1 cellular context compared by ENCODE assay signal in genomic region chr15:78944202-78944625, GRCh38.
TF ChIP-seq lines count a peak whose summit lies in the region.

No MANE protein-coding gene starts in this region.

TF ChIP-seq in GM12878, 131 proteins besides CTCF, POLR2A, EP300 and RAD21:
- TF ChIP-seq, protein P1, sequence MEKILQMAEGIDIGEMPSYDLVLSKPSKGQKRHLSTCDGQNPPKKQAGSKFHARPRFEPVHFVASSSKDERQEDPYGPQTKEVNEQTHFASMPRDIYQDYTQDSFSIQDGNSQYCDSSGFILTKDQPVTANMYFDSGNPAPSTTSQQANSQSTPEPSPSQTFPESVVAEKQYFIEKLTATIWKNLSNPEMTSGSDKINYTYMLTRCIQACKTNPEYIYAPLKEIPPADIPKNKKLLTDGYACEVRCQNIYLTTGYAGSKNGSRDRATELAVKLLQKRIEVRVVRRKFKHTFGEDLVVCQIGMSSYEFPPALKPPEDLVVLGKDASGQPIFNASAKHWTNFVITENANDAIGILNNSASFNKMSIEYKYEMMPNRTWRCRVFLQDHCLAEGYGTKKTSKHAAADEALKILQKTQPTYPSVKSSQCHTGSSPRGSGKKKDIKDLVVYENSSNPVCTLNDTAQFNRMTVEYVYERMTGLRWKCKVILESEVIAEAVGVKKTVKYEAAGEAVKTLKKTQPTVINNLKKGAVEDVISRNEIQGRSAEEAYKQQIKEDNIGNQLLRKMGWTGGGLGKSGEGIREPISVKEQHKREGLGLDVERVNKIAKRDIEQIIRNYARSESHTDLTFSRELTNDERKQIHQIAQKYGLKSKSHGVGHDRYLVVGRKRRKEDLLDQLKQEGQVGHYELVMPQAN (conservative IDR thresholded peaks at IDR 0.05), result no peak; the same call in 1 of the 2 replicates
- TF ChIP-seq NBN (IDR thresholded peaks at IDR 0.05) (0 out of 2 replicates have a peak, but pooled peaks have one; percentile 19), TAF1 (IDR thresholded peaks at IDR 0.05; ENCODE audit: borderline replicate concordance, low read depth, low read length) (0 out of 2 replicates have a peak, but pooled peaks have one; percentile 33), IKZF2 (IDR thresholded peaks at IDR 0.05) (0 out of 4 replicates have a peak, but pooled peaks of 1 of the 2 experiments have one; percentile 17), BACH1 (IDR thresholded peaks at IDR 0.05; ENCODE audit: borderline replicate concordance) (peak; percentile 32; the same call in 1 of the 2 replicates), E2F8 (IDR thresholded peaks at IDR 0.05; ENCODE audit: low read depth, partially characterized antibody) (no peak), E4F1 (IDR thresholded peaks at IDR 0.05; ENCODE audit: borderline replicate concordance, partially characterized antibody) (no peak), MXI1 (IDR thresholded peaks at IDR 0.05; ENCODE audit: low read depth, low read length) (0 out of 2 replicates have a peak, but pooled peaks have one; percentile 1)
- TF ChIP-seq, protein P2, sequence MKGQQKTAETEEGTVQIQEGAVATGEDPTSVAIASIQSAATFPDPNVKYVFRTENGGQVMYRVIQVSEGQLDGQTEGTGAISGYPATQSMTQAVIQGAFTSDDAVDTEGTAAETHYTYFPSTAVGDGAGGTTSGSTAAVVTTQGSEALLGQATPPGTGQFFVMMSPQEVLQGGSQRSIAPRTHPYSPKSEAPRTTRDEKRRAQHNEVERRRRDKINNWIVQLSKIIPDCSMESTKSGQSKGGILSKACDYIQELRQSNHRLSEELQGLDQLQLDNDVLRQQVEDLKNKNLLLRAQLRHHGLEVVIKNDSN (IDR thresholded peaks at IDR 0.05; ENCODE audit: borderline replicate concordance, extremely low read length, insufficient read depth, low read depth, low read length), result no peak
